24 cellular contexts compared by ENCODE assay signal in the genomic region with DNA sequence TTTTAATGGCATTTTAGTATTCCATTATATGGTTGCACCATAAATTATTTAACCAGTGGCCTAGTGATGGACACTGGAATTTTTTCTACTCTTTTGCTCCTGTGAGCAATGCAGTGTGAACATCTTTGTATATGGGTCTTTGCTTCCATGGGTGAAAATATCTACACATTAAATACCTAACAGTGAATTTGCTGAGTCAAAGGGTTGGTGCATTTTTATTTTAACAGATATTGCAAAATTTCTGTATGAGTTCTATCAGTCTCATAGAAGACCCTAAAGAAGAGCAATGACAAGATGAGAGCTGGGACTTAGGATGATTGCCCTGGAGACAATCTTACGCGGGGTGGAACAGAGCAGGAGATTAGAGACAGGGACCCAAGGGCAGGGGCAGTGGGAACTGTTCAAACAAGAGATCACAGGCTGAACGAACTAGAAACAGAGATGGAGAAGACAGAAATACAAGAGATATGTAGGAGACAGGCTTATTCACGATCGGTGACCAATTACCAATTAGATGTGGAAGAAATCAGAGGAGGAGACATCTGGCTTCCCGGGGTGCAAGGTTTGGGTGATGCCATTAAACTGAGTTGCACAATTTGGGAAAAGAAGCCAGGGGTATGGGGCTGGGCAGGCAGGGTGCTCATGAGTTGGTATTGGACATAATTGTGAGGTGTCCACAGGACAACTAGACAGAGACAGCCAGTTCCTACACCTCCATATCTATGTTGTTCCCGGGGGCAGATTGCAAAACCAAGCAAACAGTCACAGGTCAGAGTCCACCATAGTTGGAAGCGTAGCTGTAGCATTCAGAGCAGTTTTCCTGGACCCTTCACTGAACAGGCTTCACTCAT. TPM values are rescaled to one million over a fixed set of nuclear protein-coding genes. Genes with fewer than 3 reads are reported as not detected.
"Had no signal": no experiment of that assay in that cellular context is flagged by ENCODE, and none has a peak within 500 bp of the region (broad histone marks: within the 10 kb centered on the region; RNA-seq: fewer than 3 reads in every experiment).

No MANE protein-coding gene starts in this region.

- H3K4me3 ChIP-seq: ovary had no signal

- H3K4me1 Mint-ChIP-seq: activated CD4-positive, alpha-beta T cell treated with anti-CD3 and anti-CD28 coated beads, Interleukin-2, amount 10 ng/mL, durations not matched to agents 24 days and 14 days; memory B cell had no signal

- H3K27ac ChIP-seq: ovary had no signal

- H3K4me3 Mint-ChIP-seq: activated CD4-positive, alpha-beta T cell treated with anti-CD3 and anti-CD28 coated beads, Interleukin-2, amount 10 ng/mL, durations not matched to agents 24 days and 14 days; activated CD8-positive, alpha-beta T cell treated with anti-CD3 and anti-CD28 coated beads for 36 hours; activated naive CD4-positive, alpha-beta T cell treated with anti-CD3 and anti-CD28 coated beads for 36 hours; activated T-helper 17 cell treated with anti-CD3 and anti-CD28 coated beads, Interleukin-2, amount 50 U/mL, for 72 hours; memory B cell; naive thymus-derived CD4-positive, alpha-beta T cell had no signal

- DNase-seq: activated CD4-positive, alpha-beta T cell treated with anti-CD3 and anti-CD28 coated beads, Interleukin-2, amount 10 ng/mL, durations not matched to agents 24 days and 14 days; activated CD4-positive, CD25-positive, alpha-beta regulatory T cell; activated CD8-positive, alpha-beta T cell treated with anti-CD3 and anti-CD28 coated beads for 36 hours; activated naive CD4-positive, alpha-beta T cell treated with anti-CD3 and anti-CD28 coated beads for 36 hours; activated T-cell treated with anti-CD3 and anti-CD28 coated beads, Interleukin-2, amount 50 U/mL, for 1 hour; aorta; cortex of kidney; kidney; left ventricle myocardium superior; naive thymus-derived CD4-positive, alpha-beta T cell; ovary; stimulated activated CD4-positive, alpha-beta T cell treated with anti-CD3 and anti-CD28 coated beads, Interleukin-12 subunit alpha, Interleukin-12 subunit beta, amount 100 ng/mL, for 4 hours; stimulated activated CD4-positive, alpha-beta T cell treated with anti-CD3 and anti-CD28 coated beads, Interleukin-1b, Interleukin-23, amount 100 ng/mL, for 48 hours; stimulated activated CD8-positive, alpha-beta memory T cell treated with anti-CD3 and anti-CD28 coated beads, Interleukin-4, amount 100 ng/mL, for 48 hours; stimulated activated naive CD4-positive, alpha-beta T cell; T-helper 1 cell; T-helper 9 cell had no signal

- FAIRE-seq: endometrium, frontal cortex, kidney had no signal

- H3K27me3 ChIP-seq: ovary had no signal

- H3K36me3 ChIP-seq: ovary had no signal

- H3K9me3 ChIP-seq: ovary had no signal

- H3K9me3 Mint-ChIP-seq: activated CD4-positive, alpha-beta T cell treated with anti-CD3 and anti-CD28 coated beads, Interleukin-2, amount 10 ng/mL, durations not matched to agents 24 days and 14 days; activated CD8-positive, alpha-beta T cell treated with anti-CD3 and anti-CD28 coated beads for 36 hours; activated naive CD4-positive, alpha-beta T cell treated with anti-CD3 and anti-CD28 coated beads for 36 hours; activated T-helper 17 cell treated with anti-CD3 and anti-CD28 coated beads, Interleukin-2, amount 50 U/mL, for 72 hours; memory B cell had no signal

- ATAC-seq: activated CD8-positive, alpha-beta T cell treated with anti-CD3 and anti-CD28 coated beads for 36 hours; activated T-helper 17 cell treated with anti-CD3 and anti-CD28 coated beads, Interleukin-2, amount 50 U/mL, for 72 hours; left ventricle myocardium superior; naive thymus-derived CD4-positive, alpha-beta T cell had no signal

- H3K36me3 Mint-ChIP-seq: memory B cell; naive thymus-derived CD4-positive, alpha-beta T cell had no signal

- H3K27ac Mint-ChIP-seq: activated CD4-positive, alpha-beta T cell treated with anti-CD3 and anti-CD28 coated beads, Interleukin-2, amount 10 ng/mL, durations not matched to agents 24 days and 14 days; activated CD8-positive, alpha-beta T cell treated with anti-CD3 and anti-CD28 coated beads for 36 hours; activated naive CD4-positive, alpha-beta T cell treated with anti-CD3 and anti-CD28 coated beads for 36 hours; activated T-helper 17 cell treated with anti-CD3 and anti-CD28 coated beads, Interleukin-2, amount 50 U/mL, for 72 hours; memory B cell had no signal

RNA-seq across cellular contexts. Expression of gene ABCC11, which starts 43.1 kb away (rescaled TPM):
- total RNA-seq: aorta, kidney, left ventricle myocardium superior had no signal
- polyA plus RNA-seq: naive thymus-derived CD4-positive, alpha-beta T cell had no signal

RNA-seq across cellular contexts. Expression of gene ABCC12, which starts 48.4 kb away (rescaled TPM):
- total RNA-seq: activated CD4-positive, alpha-beta T cell treated with anti-CD3 and anti-CD28 coated beads, Interleukin-2, amount 10 ng/mL, durations not matched to agents 24 days and 14 days; activated CD8-positive, alpha-beta T cell treated with anti-CD3 and anti-CD28 coated beads for 36 hours; activated naive CD4-positive, alpha-beta T cell treated with anti-CD3 and anti-CD28 coated beads for 36 hours; activated T-helper 17 cell treated with anti-CD3 and anti-CD28 coated beads, Interleukin-2, amount 50 U/mL, for 72 hours; aorta; kidney; left ventricle myocardium superior; mononuclear cell; naive thymus-derived CD4-positive, alpha-beta T cell; urinary bladder had no signal
- polyA plus RNA-seq: esophagus; naive thymus-derived CD4-positive, alpha-beta T cell; urinary bladder had no signal
